28 cellular contexts compared by ENCODE assay signal in the genomic region with DNA sequence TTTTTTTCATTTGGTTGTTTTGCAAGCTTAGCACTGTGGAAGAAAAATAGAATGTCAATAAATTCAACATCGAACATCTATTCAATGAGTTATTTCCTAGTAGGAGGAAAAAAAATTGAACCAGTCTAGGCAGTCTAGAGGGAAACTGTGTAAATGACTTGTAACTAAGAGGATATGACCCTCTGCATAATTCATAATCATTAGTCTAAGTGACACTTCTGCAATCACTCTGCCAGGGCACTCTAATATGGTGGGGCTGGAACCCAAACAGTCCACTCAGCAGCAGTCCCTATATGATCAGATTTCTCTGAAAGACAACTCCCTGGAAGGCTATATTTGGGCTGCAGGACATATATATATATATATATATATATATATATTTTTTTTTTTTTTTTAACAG.
"Had no signal": no experiment of that assay in that cellular context is flagged by ENCODE, and none has a peak within 500 bp of the region (broad histone marks: within the 10 kb centered on the region; RNA-seq: fewer than 3 reads in every experiment).

No MANE protein-coding gene starts in this region.

- H3K27me3 ChIP-seq: esophagus squamous epithelium, left lung, neutrophil, ovary, stomach, thyroid gland, upper lobe of left lung, vagina had no signal

- H3K9me3 Mint-ChIP-seq: activated naive CD4-positive, alpha-beta T cell treated with anti-CD3 and anti-CD28 coated beads, Interleukin-2, amount 50 U/mL, for 24 hours; dendritic cell treated with granulocyte-macrophage colony-stimulating factor and Interleukin-4, amounts not matched to agents 40 ng/mL and 50 ng/mL, for 4 days; stimulated activated memory B cell treated with anti-CD40 and anti-IgM and Interleukin-4, amounts not matched to agents 10 μg/mL and 1 μg/mL and 100 μg/mL, for 72 hours had no signal

- H3K36me3 Mint-ChIP-seq: activated CD8-positive, alpha-beta memory T cell treated with anti-CD3 and anti-CD28 coated beads, Interleukin-2, amount 10 ng/mL, durations not matched to agents 7 days and 5 days; activated naive CD4-positive, alpha-beta T cell treated with anti-CD3 and anti-CD28 coated beads, Interleukin-2, amount 50 U/mL, for 24 hours; natural killer cell treated with Interleukin-12 subunit alpha and Interleukin-12 subunit beta and Interleukin-15 and Interleukin-18, amount 100 ng/mL, for 72 hours; stimulated activated memory B cell treated with anti-CD40 and anti-IgM and Interleukin-4, amounts not matched to agents 10 μg/mL and 1 μg/mL and 100 μg/mL, for 72 hours had no signal

- H3K4me1 ChIP-seq: left lung, prostate gland, stomach, thyroid gland, upper lobe of left lung, vagina had no signal

- DNase-seq: activated CD4-positive, alpha-beta T cell treated with anti-CD3 and anti-CD28 coated beads for 36 hours; activated CD4-positive, CD25-positive, alpha-beta regulatory T cell; activated CD8-positive, alpha-beta memory T cell treated with anti-CD3 and anti-CD28 coated beads, Interleukin-2, amount 10 ng/mL, durations not matched to agents 7 days and 5 days; activated CD8-positive, alpha-beta T cell treated with anti-CD3 and anti-CD28 coated beads, Interleukin-2, amount 10 ng/mL, durations not matched to agents 7 days and 5 days; activated naive CD8-positive, alpha-beta T cell treated with anti-CD3 and anti-CD28 coated beads, Interleukin-2, amount 50 U/mL, for 24 hours; activated T-cell treated with anti-CD3 and anti-CD28 coated beads, Interleukin-2, amount 50 U/mL, for 48 hours; amygdala; caudate nucleus; esophagus squamous epithelium; left lung; mucosa of descending colon; ovary; retina; stimulated activated CD4-positive, alpha-beta T cell treated with anti-CD3 and anti-CD28 coated beads, Interleukin-4, amount 100 ng/mL, for 24 hours; stomach; thyroid gland; upper lobe of left lung had no signal

- ATAC-seq: activated CD4-positive, alpha-beta T cell treated with anti-CD3 and anti-CD28 coated beads for 36 hours; activated CD8-positive, alpha-beta memory T cell treated with anti-CD3 and anti-CD28 coated beads, Interleukin-2, amount 10 ng/mL, durations not matched to agents 7 days and 5 days; activated CD8-positive, alpha-beta T cell treated with anti-CD3 and anti-CD28 coated beads, Interleukin-2, amount 10 ng/mL, durations not matched to agents 7 days and 5 days; activated naive CD8-positive, alpha-beta T cell treated with anti-CD3 and anti-CD28 coated beads, Interleukin-2, amount 50 U/mL, for 24 hours; left lung; mucosa of descending colon; natural killer cell treated with Interleukin-12 subunit alpha and Interleukin-12 subunit beta and Interleukin-15 and Interleukin-18, amount 100 ng/mL, for 72 hours; sciatic nerve; stimulated activated memory B cell treated with anti-CD40 and anti-IgM and Interleukin-4, amounts not matched to agents 10 μg/mL and 1 μg/mL and 100 μg/mL, for 72 hours had no signal

- H3K4me1 Mint-ChIP-seq: activated CD4-positive, alpha-beta T cell treated with anti-CD3 and anti-CD28 coated beads for 36 hours; activated CD8-positive, alpha-beta memory T cell treated with anti-CD3 and anti-CD28 coated beads, Interleukin-2, amount 10 ng/mL, durations not matched to agents 7 days and 5 days; activated naive CD4-positive, alpha-beta T cell treated with anti-CD3 and anti-CD28 coated beads, Interleukin-2, amount 50 U/mL, for 24 hours; activated naive CD8-positive, alpha-beta T cell treated with anti-CD3 and anti-CD28 coated beads, Interleukin-2, amount 50 U/mL, for 24 hours had no signal

- H3K27me3 Mint-ChIP-seq: activated CD4-positive, alpha-beta T cell treated with anti-CD3 and anti-CD28 coated beads for 36 hours; activated CD8-positive, alpha-beta memory T cell treated with anti-CD3 and anti-CD28 coated beads, Interleukin-2, amount 10 ng/mL, durations not matched to agents 7 days and 5 days; activated naive CD4-positive, alpha-beta T cell treated with anti-CD3 and anti-CD28 coated beads, Interleukin-2, amount 50 U/mL, for 24 hours; activated naive CD8-positive, alpha-beta T cell treated with anti-CD3 and anti-CD28 coated beads, Interleukin-2, amount 50 U/mL, for 24 hours; dendritic cell treated with granulocyte-macrophage colony-stimulating factor and Interleukin-4, amounts not matched to agents 40 ng/mL and 50 ng/mL, for 4 days; natural killer cell treated with Interleukin-12 subunit alpha and Interleukin-12 subunit beta and Interleukin-15 and Interleukin-18, amount 100 ng/mL, for 72 hours; stimulated activated memory B cell treated with anti-CD40 and anti-IgM and Interleukin-4, amounts not matched to agents 10 μg/mL and 1 μg/mL and 100 μg/mL, for 72 hours had no signal

- H3K4me3 Mint-ChIP-seq: activated CD4-positive, alpha-beta T cell treated with anti-CD3 and anti-CD28 coated beads for 36 hours; activated CD8-positive, alpha-beta memory T cell treated with anti-CD3 and anti-CD28 coated beads, Interleukin-2, amount 10 ng/mL, durations not matched to agents 7 days and 5 days; activated CD8-positive, alpha-beta T cell treated with anti-CD3 and anti-CD28 coated beads, Interleukin-2, amount 10 ng/mL, durations not matched to agents 7 days and 5 days; activated naive CD4-positive, alpha-beta T cell treated with anti-CD3 and anti-CD28 coated beads, Interleukin-2, amount 50 U/mL, for 24 hours; activated naive CD8-positive, alpha-beta T cell treated with anti-CD3 and anti-CD28 coated beads, Interleukin-2, amount 50 U/mL, for 24 hours; dendritic cell treated with granulocyte-macrophage colony-stimulating factor and Interleukin-4, amounts not matched to agents 40 ng/mL and 50 ng/mL, for 4 days; natural killer cell treated with Interleukin-12 subunit alpha and Interleukin-12 subunit beta and Interleukin-15 and Interleukin-18, amount 100 ng/mL, for 72 hours; stimulated activated memory B cell treated with anti-CD40 and anti-IgM and Interleukin-4, amounts not matched to agents 10 μg/mL and 1 μg/mL and 100 μg/mL, for 72 hours had no signal

- H3K27ac Mint-ChIP-seq: activated CD4-positive, alpha-beta T cell treated with anti-CD3 and anti-CD28 coated beads for 36 hours; activated CD8-positive, alpha-beta memory T cell treated with anti-CD3 and anti-CD28 coated beads, Interleukin-2, amount 10 ng/mL, durations not matched to agents 7 days and 5 days; activated CD8-positive, alpha-beta T cell treated with anti-CD3 and anti-CD28 coated beads, Interleukin-2, amount 10 ng/mL, durations not matched to agents 7 days and 5 days; activated naive CD4-positive, alpha-beta T cell treated with anti-CD3 and anti-CD28 coated beads, Interleukin-2, amount 50 U/mL, for 24 hours; activated naive CD8-positive, alpha-beta T cell treated with anti-CD3 and anti-CD28 coated beads, Interleukin-2, amount 50 U/mL, for 24 hours; activated T-helper 2 cell treated with anti-CD3 and anti-CD28 coated beads, Interferon-gamma antibody, Interleukin-2, Interleukin-4, amounts not matched to agents 10 μg/mL and 5 μg/mL and 100 μg/mL, durations not matched to agents 14 hours and 24 hours and 36 hours; dendritic cell treated with granulocyte-macrophage colony-stimulating factor and Interleukin-4, amounts not matched to agents 40 ng/mL and 50 ng/mL, for 4 days; natural killer cell treated with Interleukin-12 subunit alpha and Interleukin-12 subunit beta and Interleukin-15 and Interleukin-18, amount 100 ng/mL, for 72 hours; stimulated activated memory B cell treated with anti-CD40 and anti-IgM and Interleukin-4, amounts not matched to agents 10 μg/mL and 1 μg/mL and 100 μg/mL, for 72 hours had no signal

- H3K27ac ChIP-seq: epithelial cell of prostate, esophagus squamous epithelium, left lung, neutrophil, ovary, prostate gland, skin epidermis, stomach, thyroid gland, upper lobe of left lung, vagina had no signal
